ENCODE assay signal across 1 cellular context in genomic region chr9:86948153-86948929, GRCh38.
TF ChIP-seq lines count a peak whose summit lies in the region.

No MANE protein-coding gene starts in this region.

TF ChIP-seq in IMR-90, 13 proteins besides CTCF, POLR2A, EP300 and RAD21 (continued from another document):
- peak; percentile 50; the same call in 1 of the 2 replicates for TF ChIP-seq MAZ (IDR thresholded peaks at IDR 0.05; ENCODE audit: borderline replicate concordance, low read depth, low read length)
- no peak for TF ChIP-seq RCOR1 (IDR thresholded peaks at IDR 0.05; ENCODE audit: insufficient replicate concordance, low read length)
- TF ChIP-seq CEBPB (IDR thresholded peaks at IDR 0.05; ENCODE audit: low read depth, low read length) = no peak
- no peak for TF ChIP-seq MAFK (IDR thresholded peaks at IDR 0.05; ENCODE audit: low read depth, low read length)
- no peak for TF ChIP-seq ELK1 (IDR thresholded peaks at IDR 0.05; ENCODE audit: borderline replicate concordance, low read depth, low read length)
- peak; percentile 63 for TF ChIP-seq SMC3 (IDR thresholded peaks at IDR 0.05; ENCODE audit: low read depth, low read length)
- TF ChIP-seq NFE2L2 (IDR thresholded peaks at IDR 0.05; ENCODE audit: low read depth, low read length) = no peak
- no peak for TF ChIP-seq CHD1 (IDR thresholded peaks at IDR 0.05; ENCODE audit: low read depth, low read length)
- TF ChIP-seq USF2 (IDR thresholded peaks at IDR 0.05; ENCODE audit: low read depth, low read length) = no peak
- no peak for TF ChIP-seq RFX5 (IDR thresholded peaks at IDR 0.05; ENCODE audit: low read depth, low read length)
- no peak for TF ChIP-seq FOS (IDR thresholded peaks at IDR 0.05; ENCODE audit: low read depth, low read length)
